ENCODE assay signal across 9 cellular contexts in the genomic region with DNA sequence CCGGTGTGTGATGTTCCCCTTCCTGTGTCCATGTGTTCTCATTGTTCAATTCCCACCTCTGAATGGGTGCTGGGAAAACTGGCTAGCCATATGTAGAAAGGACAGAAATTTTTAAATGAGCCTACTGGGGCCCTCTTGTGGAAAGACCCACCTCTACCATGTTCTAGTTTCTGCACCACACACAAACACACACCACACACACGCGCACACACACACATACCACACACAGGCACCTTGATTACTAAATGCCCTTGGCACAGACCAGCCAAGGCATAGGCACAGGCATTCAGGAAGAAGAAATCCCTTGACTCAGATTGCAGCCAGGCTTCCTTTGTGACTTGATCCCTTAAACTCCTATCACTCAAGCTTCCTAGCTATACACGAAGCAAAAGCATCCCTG.
DNase-seq lines count a peak whose midpoint lies in the region; ATAC-seq and TF ChIP-seq lines count a peak whose summit lies in the region.
"Had no signal": no experiment of that assay in that cellular context is flagged by ENCODE, and none has a peak within 500 bp of the region (broad histone marks: within the 10 kb centered on the region; RNA-seq: fewer than 3 reads in every experiment).

No MANE protein-coding gene starts in this region.

- H3K9me3 ChIP-seq in HEK293 (ENCODE audit: control insufficient read depth, insufficient read depth, low read depth, low read length) = no peaks in the 10 kb centered on the region
- H3K9me3 ChIP-seq in right atrium auricular region = no peaks in the 10 kb centered on the region

- no peaks in the 10 kb centered on the region for H3K27me3 ChIP-seq in right atrium auricular region

- TF ChIP-seq CTCF in HEK293 (tag by site-specific recombination; IDR thresholded peaks at IDR 0.05) (no peak), right atrium auricular region (IDR thresholded peaks at IDR 0.05) (peak in 1 of 2 donors; percentile 42)

- H3K27ac ChIP-seq in HEK293 (ENCODE audit: extremely low read depth, low read depth, low read length) (no peak overlapping the region), right atrium auricular region (peak overlapping the region; percentile 55 to 72)

- no peaks in the 10 kb centered on the region for H3K36me3 ChIP-seq in HEK293 (ENCODE audit: control insufficient read depth in 2 of 2, insufficient read depth in 1 of 2, low read length in 2 of 2)
- H3K36me3 ChIP-seq in right atrium auricular region = no peaks in the 10 kb centered on the region

- H3K4me3 ChIP-seq in HEK293 (ENCODE audit: low read depth, low read length) (no peak overlapping the region), right atrium auricular region (no peak overlapping the region)

- CTCF ChIA-PET in HEK293 (lab: Yijun Ruan, JAX) = interaction anchor here (0.6 to 1.5 kb wide), 9 partner anchors 9 to 341 kb away, joined by 3 to 6 read pairs (median 5); no protein-coding TSS in a partner anchor

- H3K4me1 ChIP-seq in HEK293 (ENCODE audit: control insufficient read depth, insufficient read depth, low read length) (peaks cover 16% of the 10 kb centered on the region; the same call in 1 of the 2 replicates), right atrium auricular region (peaks cover 0 to 63% of the 10 kb centered on the region in 2 donors)

- DNase-seq in AML-193 (lab: John Stamatoyannopoulos, UW) (peak; percentile 5 to 11), SK-N-DZ (ENCODE audit: low spot score) (peak; percentile 35), right atrium auricular region (ENCODE audit: low spot score) (no peak)
- no peak for DNase-seq in central memory CD4-positive, alpha-beta T cell
- DNase-seq in stimulated activated CD4-positive, alpha-beta T cell treated with anti-CD3 and anti-CD28 coated beads, Interleukin-12 subunit alpha, Interleukin-12 subunit beta, amount 100 ng/mL, for 4 hours = no peak
- no peak for DNase-seq in activated CD4-positive, alpha-beta T cell treated with anti-CD3 and anti-CD28 coated beads for 1 hour
- DNase-seq: activated CD4-positive, alpha-beta T cell treated with anti-CD3 and anti-CD28 coated beads, Interleukin-2, amount 50 U/mL, for 48 hours had no signal

- ATAC-seq in GM18520 (IDR thresholded peaks at IDR 0.05; ENCODE audit: unreplicated experiment) = no peak

- POLR2A ChIA-PET in HEK293 (lab: Yijun Ruan, JAX) = interaction anchor here (1.5 kb wide), 1 partner anchor 61 kb away, joined by 7 read pairs; the partner anchor contains the start of gene SIL1

TF ChIP-seq in HEK293, 187 proteins besides CTCF, POLR2A, EP300 and RAD21 (continues in another document):
- no peak for TF ChIP-seq ZIC2 (tag by site-specific recombination; IDR thresholded peaks at IDR 0.05)
- TF ChIP-seq, protein P1, sequence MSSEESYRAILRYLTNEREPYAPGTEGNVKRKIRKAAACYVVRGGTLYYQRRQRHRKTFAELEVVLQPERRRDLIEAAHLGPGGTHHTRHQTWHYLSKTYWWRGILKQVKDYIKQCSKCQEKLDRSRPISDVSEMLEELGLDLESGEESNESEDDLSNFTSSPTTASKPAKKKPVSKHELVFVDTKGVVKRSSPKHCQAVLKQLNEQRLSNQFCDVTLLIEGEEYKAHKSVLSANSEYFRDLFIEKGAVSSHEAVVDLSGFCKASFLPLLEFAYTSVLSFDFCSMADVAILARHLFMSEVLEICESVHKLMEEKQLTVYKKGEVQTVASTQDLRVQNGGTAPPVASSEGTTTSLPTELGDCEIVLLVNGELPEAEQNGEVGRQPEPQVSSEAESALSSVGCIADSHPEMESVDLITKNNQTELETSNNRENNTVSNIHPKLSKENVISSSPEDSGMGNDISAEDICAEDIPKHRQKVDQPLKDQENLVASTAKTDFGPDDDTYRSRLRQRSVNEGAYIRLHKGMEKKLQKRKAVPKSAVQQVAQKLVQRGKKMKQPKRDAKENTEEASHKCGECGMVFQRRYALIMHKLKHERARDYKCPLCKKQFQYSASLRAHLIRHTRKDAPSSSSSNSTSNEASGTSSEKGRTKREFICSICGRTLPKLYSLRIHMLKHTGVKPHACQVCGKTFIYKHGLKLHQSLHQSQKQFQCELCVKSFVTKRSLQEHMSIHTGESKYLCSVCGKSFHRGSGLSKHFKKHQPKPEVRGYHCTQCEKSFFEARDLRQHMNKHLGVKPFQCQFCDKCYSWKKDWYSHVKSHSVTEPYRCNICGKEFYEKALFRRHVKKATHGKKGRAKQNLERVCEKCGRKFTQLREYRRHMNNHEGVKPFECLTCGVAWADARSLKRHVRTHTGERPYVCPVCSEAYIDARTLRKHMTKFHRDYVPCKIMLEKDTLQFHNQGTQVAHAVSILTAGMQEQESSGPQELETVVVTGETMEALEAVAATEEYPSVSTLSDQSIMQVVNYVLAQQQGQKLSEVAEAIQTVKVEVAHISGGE (tag by site-specific recombination; conservative IDR thresholded peaks at IDR 0.05; ENCODE audit: low read depth) = no peak
- TF ChIP-seq, protein P2, sequence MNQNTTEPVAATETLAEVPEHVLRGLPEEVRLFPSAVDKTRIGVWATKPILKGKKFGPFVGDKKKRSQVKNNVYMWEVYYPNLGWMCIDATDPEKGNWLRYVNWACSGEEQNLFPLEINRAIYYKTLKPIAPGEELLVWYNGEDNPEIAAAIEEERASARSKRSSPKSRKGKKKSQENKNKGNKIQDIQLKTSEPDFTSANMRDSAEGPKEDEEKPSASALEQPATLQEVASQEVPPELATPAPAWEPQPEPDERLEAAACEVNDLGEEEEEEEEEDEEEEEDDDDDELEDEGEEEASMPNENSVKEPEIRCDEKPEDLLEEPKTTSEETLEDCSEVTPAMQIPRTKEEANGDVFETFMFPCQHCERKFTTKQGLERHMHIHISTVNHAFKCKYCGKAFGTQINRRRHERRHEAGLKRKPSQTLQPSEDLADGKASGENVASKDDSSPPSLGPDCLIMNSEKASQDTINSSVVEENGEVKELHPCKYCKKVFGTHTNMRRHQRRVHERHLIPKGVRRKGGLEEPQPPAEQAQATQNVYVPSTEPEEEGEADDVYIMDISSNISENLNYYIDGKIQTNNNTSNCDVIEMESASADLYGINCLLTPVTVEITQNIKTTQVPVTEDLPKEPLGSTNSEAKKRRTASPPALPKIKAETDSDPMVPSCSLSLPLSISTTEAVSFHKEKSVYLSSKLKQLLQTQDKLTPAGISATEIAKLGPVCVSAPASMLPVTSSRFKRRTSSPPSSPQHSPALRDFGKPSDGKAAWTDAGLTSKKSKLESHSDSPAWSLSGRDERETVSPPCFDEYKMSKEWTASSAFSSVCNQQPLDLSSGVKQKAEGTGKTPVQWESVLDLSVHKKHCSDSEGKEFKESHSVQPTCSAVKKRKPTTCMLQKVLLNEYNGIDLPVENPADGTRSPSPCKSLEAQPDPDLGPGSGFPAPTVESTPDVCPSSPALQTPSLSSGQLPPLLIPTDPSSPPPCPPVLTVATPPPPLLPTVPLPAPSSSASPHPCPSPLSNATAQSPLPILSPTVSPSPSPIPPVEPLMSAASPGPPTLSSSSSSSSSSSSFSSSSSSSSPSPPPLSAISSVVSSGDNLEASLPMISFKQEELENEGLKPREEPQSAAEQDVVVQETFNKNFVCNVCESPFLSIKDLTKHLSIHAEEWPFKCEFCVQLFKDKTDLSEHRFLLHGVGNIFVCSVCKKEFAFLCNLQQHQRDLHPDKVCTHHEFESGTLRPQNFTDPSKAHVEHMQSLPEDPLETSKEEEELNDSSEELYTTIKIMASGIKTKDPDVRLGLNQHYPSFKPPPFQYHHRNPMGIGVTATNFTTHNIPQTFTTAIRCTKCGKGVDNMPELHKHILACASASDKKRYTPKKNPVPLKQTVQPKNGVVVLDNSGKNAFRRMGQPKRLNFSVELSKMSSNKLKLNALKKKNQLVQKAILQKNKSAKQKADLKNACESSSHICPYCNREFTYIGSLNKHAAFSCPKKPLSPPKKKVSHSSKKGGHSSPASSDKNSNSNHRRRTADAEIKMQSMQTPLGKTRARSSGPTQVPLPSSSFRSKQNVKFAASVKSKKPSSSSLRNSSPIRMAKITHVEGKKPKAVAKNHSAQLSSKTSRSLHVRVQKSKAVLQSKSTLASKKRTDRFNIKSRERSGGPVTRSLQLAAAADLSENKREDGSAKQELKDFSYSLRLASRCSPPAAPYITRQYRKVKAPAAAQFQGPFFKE (tag by site-specific recombination; IDR thresholded peaks at IDR 0.05; ENCODE audit: borderline replicate concordance) = no peak
- no peak for TF ChIP-seq KLF8 (tag by site-specific recombination; IDR thresholded peaks at IDR 0.05)
- TF ChIP-seq ZNF23 (tag by site-specific recombination; IDR thresholded peaks at IDR 0.05; ENCODE audit: borderline replicate concordance) = no peak
- TF ChIP-seq ZNF654 (tag by site-specific recombination; IDR thresholded peaks at IDR 0.05; ENCODE audit: low read depth) = peak; percentile 44
- 0 out of 2 replicates have a peak, but pooled peaks have one; percentile 60 for TF ChIP-seq ZBTB48 (tag by site-specific recombination; IDR thresholded peaks at IDR 0.05)
- TF ChIP-seq MEIS1 (CRISPR knock-in tag; IDR thresholded peaks at IDR 0.05; ENCODE audit: borderline replicate concordance) = no peak
- TF ChIP-seq HOXD13 (CRISPR knock-in tag; IDR thresholded peaks at IDR 0.05; ENCODE audit: borderline replicate concordance) = no peak
- TF ChIP-seq, protein P3, sequence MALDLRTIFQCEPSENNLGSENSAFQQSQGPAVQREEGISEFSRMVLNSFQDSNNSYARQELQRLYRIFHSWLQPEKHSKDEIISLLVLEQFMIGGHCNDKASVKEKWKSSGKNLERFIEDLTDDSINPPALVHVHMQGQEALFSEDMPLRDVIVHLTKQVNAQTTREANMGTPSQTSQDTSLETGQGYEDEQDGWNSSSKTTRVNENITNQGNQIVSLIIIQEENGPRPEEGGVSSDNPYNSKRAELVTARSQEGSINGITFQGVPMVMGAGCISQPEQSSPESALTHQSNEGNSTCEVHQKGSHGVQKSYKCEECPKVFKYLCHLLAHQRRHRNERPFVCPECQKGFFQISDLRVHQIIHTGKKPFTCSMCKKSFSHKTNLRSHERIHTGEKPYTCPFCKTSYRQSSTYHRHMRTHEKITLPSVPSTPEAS (tag by site-specific recombination; IDR thresholded peaks at IDR 0.05) = peak; percentile 87
- TF ChIP-seq, protein P4, sequence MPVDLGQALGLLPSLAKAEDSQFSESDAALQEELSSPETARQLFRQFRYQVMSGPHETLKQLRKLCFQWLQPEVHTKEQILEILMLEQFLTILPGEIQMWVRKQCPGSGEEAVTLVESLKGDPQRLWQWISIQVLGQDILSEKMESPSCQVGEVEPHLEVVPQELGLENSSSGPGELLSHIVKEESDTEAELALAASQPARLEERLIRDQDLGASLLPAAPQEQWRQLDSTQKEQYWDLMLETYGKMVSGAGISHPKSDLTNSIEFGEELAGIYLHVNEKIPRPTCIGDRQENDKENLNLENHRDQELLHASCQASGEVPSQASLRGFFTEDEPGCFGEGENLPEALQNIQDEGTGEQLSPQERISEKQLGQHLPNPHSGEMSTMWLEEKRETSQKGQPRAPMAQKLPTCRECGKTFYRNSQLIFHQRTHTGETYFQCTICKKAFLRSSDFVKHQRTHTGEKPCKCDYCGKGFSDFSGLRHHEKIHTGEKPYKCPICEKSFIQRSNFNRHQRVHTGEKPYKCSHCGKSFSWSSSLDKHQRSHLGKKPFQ (tag by site-specific recombination; IDR thresholded peaks at IDR 0.05) = no peak

Comparison
In these comparisons a context has a peak if more than half of its experiments do, and no peak if none do; other contexts are left out.
1. DNase-seq: peak in AML-193 (2 of 2) and SK-N-DZ (single experiment); none in right atrium auricular region (single experiment), central memory CD4-positive, alpha-beta T cell (single experiment), stimulated activated CD4-positive, alpha-beta T cell treated with anti-CD3 and anti-CD28 coated beads, Interleukin-12 subunit alpha, Interleukin-12 subunit beta, amount 100 ng/mL, for 4 hours (single experiment) and activated CD4-positive, alpha-beta T cell treated with anti-CD3 and anti-CD28 coated beads for 1 hour (single experiment).